In genomic region chr2:201127128-201127521, GRCh38 we compare ENCODE assay signal across 8 cellular contexts. TPM values are rescaled to one million over a fixed set of nuclear protein-coding genes. Genes with fewer than 3 reads are reported as not detected.
DNase-seq lines count a peak whose midpoint lies in the region; ATAC-seq lines count a peak whose summit lies in the region.

No MANE protein-coding gene starts in this region.

- no peak for ATAC-seq in activated naive CD4-positive, alpha-beta T cell treated with anti-CD3 and anti-CD28 coated beads, Interleukin-2, amount 50 U/mL, for 72 hours
- peak; percentile 6 for ATAC-seq in stimulated activated naive CD8-positive, alpha-beta T cell treated with anti-CD3 and anti-CD28 coated beads, Interleukin-15, amount 100 ng/mL, for 72 hours

- peak overlapping the region; percentile 98 to 99 for H3K27ac Mint-ChIP-seq in activated naive CD4-positive, alpha-beta T cell treated with anti-CD3 and anti-CD28 coated beads, Interleukin-2, amount 50 U/mL, for 72 hours
- peak overlapping the region; percentile 87 to 92 for H3K27ac Mint-ChIP-seq in stimulated activated naive CD8-positive, alpha-beta T cell treated with anti-CD3 and anti-CD28 coated beads, Interleukin-15, amount 100 ng/mL, for 72 hours

- H3K27ac ChIP-seq in HUES6 (ENCODE audit: low read depth, low read length), result peak overlapping the region; percentile 58; the same call in 1 of the 2 replicates

- H3K27me3 ChIP-seq in HUES6 (ENCODE audit: control insufficient read depth, insufficient read depth, low read length), result no peaks in the 10 kb centered on the region

- H3K36me3 Mint-ChIP-seq in activated naive CD4-positive, alpha-beta T cell treated with anti-CD3 and anti-CD28 coated beads, Interleukin-2, amount 50 U/mL, for 72 hours, result peaks cover 47% of the 10 kb centered on the region in 2 donors

- no peaks in the 10 kb centered on the region for H3K9me3 Mint-ChIP-seq in activated naive CD4-positive, alpha-beta T cell treated with anti-CD3 and anti-CD28 coated beads, Interleukin-2, amount 50 U/mL, for 72 hours
- no peaks in the 10 kb centered on the region for H3K9me3 Mint-ChIP-seq in stimulated activated naive CD8-positive, alpha-beta T cell treated with anti-CD3 and anti-CD28 coated beads, Interleukin-15, amount 100 ng/mL, for 72 hours

- no peaks in the 10 kb centered on the region for H3K36me3 ChIP-seq in HUES6 (ENCODE audit: control insufficient read depth, insufficient read depth, low read length)

- H3K4me1 Mint-ChIP-seq in stimulated activated naive CD8-positive, alpha-beta T cell treated with anti-CD3 and anti-CD28 coated beads, Interleukin-15, amount 100 ng/mL, for 72 hours, result peaks cover 61% of the 10 kb centered on the region

- H3K9me3 ChIP-seq in HUES6 (ENCODE audit: control insufficient read depth, insufficient read depth, low read depth, low read length), result no peaks in the 10 kb centered on the region

- no peak for DNase-seq in activated naive CD4-positive, alpha-beta T cell treated with anti-CD3 and anti-CD28 coated beads, Interleukin-2, amount 50 U/mL, for 72 hours (ENCODE audit: low spot score in 2 of 2)
- DNase-seq in inferior parietal cortex (ENCODE audit: extremely low spot score) (peak; percentile 14), COLO668 (lab: John Stamatoyannopoulos, UW; ENCODE audit: unreplicated experiment) (no peak), SIG-M5 treated with dmso at 0.1 percent for 504 hours (lab: John Stamatoyannopoulos, UW; ENCODE audit: unreplicated experiment) (no peak), NCI-H2107 treated with DMSO at 0.1 percent for 48 hours (lab: John Stamatoyannopoulos, UW; ENCODE audit: unreplicated experiment) (no peak), NCI-H1105 treated with DMSO at 0.1 percent for 48 hours (lab: John Stamatoyannopoulos, UW) (no peak)
- DNase-seq in stimulated activated naive CD8-positive, alpha-beta T cell treated with anti-CD3 and anti-CD28 coated beads, Interleukin-15, amount 100 ng/mL, for 72 hours, result no peak

- peak overlapping the region; percentile 89 to 99 for H3K4me3 Mint-ChIP-seq in stimulated activated naive CD8-positive, alpha-beta T cell treated with anti-CD3 and anti-CD28 coated beads, Interleukin-15, amount 100 ng/mL, for 72 hours

- H3K4me3 ChIP-seq in HUES6 (ENCODE audit: low read depth, low read length), result no peak overlapping the region

- peaks cover 49% of the 10 kb centered on the region for H3K4me1 ChIP-seq in HUES6 (ENCODE audit: control insufficient read depth, insufficient read depth, low read length)

- no peak overlapping the region for H3K9ac ChIP-seq in HUES6 (ENCODE audit: low read length)

- H3K27me3 Mint-ChIP-seq in stimulated activated naive CD8-positive, alpha-beta T cell treated with anti-CD3 and anti-CD28 coated beads, Interleukin-15, amount 100 ng/mL, for 72 hours, result no peaks in the 10 kb centered on the region

RNA-seq across cellular contexts. Expression of gene CFLAR, which starts 11.2 kb away (rescaled TPM):
- 100 to 1,000 TPM; 275 to 321 TPM for total RNA-seq in activated naive CD4-positive, alpha-beta T cell treated with anti-CD3 and anti-CD28 coated beads, Interleukin-2, amount 50 U/mL, for 72 hours

RNA-seq across cellular contexts. Expression of gene NDUFB3, which starts 55.3 kb away (rescaled TPM):
- total RNA-seq in activated naive CD4-positive, alpha-beta T cell treated with anti-CD3 and anti-CD28 coated beads, Interleukin-2, amount 50 U/mL, for 72 hours, result 100 to 1,000 TPM; 112 to 128 TPM

RNA-seq across cellular contexts. Expression of gene HYCC2, which starts 55.7 kb away (rescaled TPM):
- 10 to 100 TPM; 20.1 to 42.1 TPM for total RNA-seq in activated naive CD4-positive, alpha-beta T cell treated with anti-CD3 and anti-CD28 coated beads, Interleukin-2, amount 50 U/mL, for 72 hours

RNA-seq across cellular contexts. Expression of gene CASP10, which starts 55.8 kb away (rescaled TPM):
- total RNA-seq in activated naive CD4-positive, alpha-beta T cell treated with anti-CD3 and anti-CD28 coated beads, Interleukin-2, amount 50 U/mL, for 72 hours, result 10 to 100 TPM; 23.5 to 25.1 TPM
